ENCODE assay signal across 2 cellular contexts in the genomic region with DNA sequence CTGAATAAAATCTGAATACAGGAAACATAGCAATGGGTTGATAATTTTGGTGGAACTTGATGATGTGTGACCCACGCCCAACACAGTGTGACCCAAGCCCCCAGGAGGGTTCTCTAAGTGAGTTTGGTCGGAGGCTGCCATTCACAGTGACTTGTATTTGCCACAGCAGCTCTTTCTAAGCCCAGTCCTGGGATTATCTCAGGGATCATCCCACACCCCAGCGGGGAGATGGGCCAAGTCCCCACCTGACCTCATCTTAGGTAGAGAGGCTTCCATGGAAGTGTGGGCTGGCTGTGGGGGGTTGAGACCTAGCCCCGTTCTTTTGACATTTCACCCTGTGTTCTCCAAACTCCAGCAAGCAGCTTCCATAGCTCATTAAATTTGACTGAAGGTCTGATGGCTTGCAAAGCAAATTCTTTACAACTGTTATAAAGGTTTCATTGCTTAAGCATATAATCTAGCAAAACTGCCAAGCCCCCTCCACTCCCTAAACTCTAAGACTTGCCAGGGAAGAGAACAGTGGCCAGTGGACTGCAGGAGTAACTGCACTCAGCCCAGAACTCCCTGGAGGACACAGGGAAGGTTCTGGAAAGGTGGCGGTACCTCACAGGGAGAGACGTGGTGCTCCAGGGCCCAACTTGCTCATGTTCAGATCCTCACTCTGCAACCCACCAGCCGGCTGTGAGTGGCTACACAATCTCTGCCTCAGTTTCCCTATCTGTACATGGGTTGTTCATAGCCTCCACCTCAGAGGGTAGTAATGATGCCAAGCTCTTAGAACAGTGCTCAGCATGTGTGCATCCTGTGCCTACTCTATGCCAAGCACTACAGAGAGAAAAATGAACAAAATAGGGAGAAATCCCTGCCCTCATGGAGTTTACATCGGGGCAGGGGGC.
TF ChIP-seq lines count a peak whose summit lies in the region.

No MANE protein-coding gene starts in this region.

TF ChIP-seq in K562, 482 proteins besides CTCF, POLR2A, EP300 and RAD21:
- 0 out of 2 replicates have a peak, but pooled peaks have one; percentile 19 for TF ChIP-seq CBX1 (IDR thresholded peaks at IDR 0.05; ENCODE audit: low read depth)
- no peak for TF ChIP-seq SNIP1 (IDR thresholded peaks at IDR 0.05; ENCODE audit: low read depth)
- TF ChIP-seq ZNF316 (IDR thresholded peaks at IDR 0.05) = peak; percentile 67; the same call in 1 of the 2 replicates
- peak; percentile 84 for TF ChIP-seq BCOR (IDR thresholded peaks at IDR 0.05)
- TF ChIP-seq ZNF780A (CRISPR knock-in tag; IDR thresholded peaks at IDR 0.05) = no peak
- TF ChIP-seq, protein P1, sequence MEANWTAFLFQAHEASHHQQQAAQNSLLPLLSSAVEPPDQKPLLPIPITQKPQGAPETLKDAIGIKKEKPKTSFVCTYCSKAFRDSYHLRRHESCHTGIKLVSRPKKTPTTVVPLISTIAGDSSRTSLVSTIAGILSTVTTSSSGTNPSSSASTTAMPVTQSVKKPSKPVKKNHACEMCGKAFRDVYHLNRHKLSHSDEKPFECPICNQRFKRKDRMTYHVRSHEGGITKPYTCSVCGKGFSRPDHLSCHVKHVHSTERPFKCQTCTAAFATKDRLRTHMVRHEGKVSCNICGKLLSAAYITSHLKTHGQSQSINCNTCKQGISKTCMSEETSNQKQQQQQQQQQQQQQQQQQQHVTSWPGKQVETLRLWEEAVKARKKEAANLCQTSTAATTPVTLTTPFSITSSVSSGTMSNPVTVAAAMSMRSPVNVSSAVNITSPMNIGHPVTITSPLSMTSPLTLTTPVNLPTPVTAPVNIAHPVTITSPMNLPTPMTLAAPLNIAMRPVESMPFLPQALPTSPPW (CRISPR knock-in tag; IDR thresholded peaks at IDR 0.05) = no peak

TF ChIP-seq in liver, 16 proteins besides CTCF, POLR2A, EP300 and RAD21:
- TF ChIP-seq, protein P2, sequence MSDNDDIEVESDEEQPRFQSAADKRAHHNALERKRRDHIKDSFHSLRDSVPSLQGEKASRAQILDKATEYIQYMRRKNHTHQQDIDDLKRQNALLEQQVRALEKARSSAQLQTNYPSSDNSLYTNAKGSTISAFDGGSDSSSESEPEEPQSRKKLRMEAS (IDR thresholded peaks at IDR 0.05) = no peak
- TF ChIP-seq FOXA1 (IDR thresholded peaks at IDR 0.05) = no peak
- TF ChIP-seq, protein P3, sequence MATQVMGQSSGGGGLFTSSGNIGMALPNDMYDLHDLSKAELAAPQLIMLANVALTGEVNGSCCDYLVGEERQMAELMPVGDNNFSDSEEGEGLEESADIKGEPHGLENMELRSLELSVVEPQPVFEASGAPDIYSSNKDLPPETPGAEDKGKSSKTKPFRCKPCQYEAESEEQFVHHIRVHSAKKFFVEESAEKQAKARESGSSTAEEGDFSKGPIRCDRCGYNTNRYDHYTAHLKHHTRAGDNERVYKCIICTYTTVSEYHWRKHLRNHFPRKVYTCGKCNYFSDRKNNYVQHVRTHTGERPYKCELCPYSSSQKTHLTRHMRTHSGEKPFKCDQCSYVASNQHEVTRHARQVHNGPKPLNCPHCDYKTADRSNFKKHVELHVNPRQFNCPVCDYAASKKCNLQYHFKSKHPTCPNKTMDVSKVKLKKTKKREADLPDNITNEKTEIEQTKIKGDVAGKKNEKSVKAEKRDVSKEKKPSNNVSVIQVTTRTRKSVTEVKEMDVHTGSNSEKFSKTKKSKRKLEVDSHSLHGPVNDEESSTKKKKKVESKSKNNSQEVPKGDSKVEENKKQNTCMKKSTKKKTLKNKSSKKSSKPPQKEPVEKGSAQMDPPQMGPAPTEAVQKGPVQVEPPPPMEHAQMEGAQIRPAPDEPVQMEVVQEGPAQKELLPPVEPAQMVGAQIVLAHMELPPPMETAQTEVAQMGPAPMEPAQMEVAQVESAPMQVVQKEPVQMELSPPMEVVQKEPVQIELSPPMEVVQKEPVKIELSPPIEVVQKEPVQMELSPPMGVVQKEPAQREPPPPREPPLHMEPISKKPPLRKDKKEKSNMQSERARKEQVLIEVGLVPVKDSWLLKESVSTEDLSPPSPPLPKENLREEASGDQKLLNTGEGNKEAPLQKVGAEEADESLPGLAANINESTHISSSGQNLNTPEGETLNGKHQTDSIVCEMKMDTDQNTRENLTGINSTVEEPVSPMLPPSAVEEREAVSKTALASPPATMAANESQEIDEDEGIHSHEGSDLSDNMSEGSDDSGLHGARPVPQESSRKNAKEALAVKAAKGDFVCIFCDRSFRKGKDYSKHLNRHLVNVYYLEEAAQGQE (IDR thresholded peaks at IDR 0.05) = no peak
TF ChIP-seq in liver: peak in this region for 0.
